ENCODE assay signal across 8 cellular contexts in the genomic region with DNA sequence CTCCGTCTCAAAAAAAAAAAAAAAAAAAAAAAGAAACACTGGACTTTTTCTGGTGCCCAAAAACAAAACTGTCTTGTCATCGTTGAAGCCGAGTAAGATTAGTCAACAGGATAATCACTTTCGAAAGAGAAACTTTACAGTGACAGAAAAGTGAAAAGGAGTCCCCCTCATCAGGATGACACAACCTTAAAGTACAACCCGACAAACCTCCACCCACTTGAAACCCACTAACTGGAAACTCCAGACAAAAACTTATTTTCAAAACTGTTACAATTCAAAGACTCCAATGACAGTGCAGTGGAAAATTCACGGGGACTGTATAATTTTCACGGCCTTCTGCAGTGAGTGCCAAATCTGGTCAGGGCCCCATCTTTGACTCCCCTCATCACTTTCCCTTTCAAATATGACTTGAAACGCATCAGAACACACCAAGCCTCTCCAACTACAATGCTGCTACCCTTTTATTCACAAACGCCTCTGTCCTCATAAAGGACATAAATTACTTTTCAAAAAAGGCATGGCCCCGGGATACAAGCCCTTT. TPM values are rescaled to one million over a fixed set of nuclear protein-coding genes. Genes with fewer than 3 reads are reported as not detected.
A peak's percentile ranks its signal among the peaks of the same experiment; 100 is the strongest.
DNase-seq lines count a peak whose midpoint lies in the region; ATAC-seq and TF ChIP-seq lines count a peak whose summit lies in the region.

No MANE protein-coding gene starts in this region.

- no peaks in the 10 kb centered on the region for H4K20me1 ChIP-seq in SU-DHL-6 (ENCODE audit: low read depth, low read length)

- ATAC-seq in Right ventricle myocardium superior (ENCODE audit: poor library complexity) (peak; percentile 7), HG03135 (IDR thresholded peaks at IDR 0.05; ENCODE audit: unreplicated experiment) (peak; percentile 65)

- H3K36me3 ChIP-seq in SU-DHL-6 (ENCODE audit: low read length) (no peaks in the 10 kb centered on the region), colonic mucosa (no peaks in the 10 kb centered on the region), testis (ENCODE audit: low read depth, missing control alignments) (no peaks in the 10 kb centered on the region)

- H3K9ac ChIP-seq in SU-DHL-6 (ENCODE audit: low read length) (peak overlapping the region; percentile 63), colonic mucosa (ENCODE audit: low read depth in 2 of 2, low read length in 2 of 2) (peak overlapping the region; percentile 0 to 79)

- 5% methylated on average over 10 of the region's 10 CpGs for WGBS in testis, 2 donors

- H3K79me2 ChIP-seq in SU-DHL-6 (ENCODE audit: insufficient read depth, low read length): no peaks in the 10 kb centered on the region

- H3K4me2 ChIP-seq in SU-DHL-6 (ENCODE audit: low read depth, low read length, poor library complexity, severe bottlenecking): peak overlapping the region; percentile 77

- H3K27me3 ChIP-seq in SU-DHL-6 (ENCODE audit: low read length): no peaks in the 10 kb centered on the region
- H3K27me3 ChIP-seq in colonic mucosa: no peaks in the 10 kb centered on the region
- H3K27me3 ChIP-seq in testis: no peaks in the 10 kb centered on the region

- intact Hi-C loops in Right ventricle myocardium superior (cut with DNase I) (loop anchor here (5.0 kb wide), 1 partner anchor 47 kb away; no protein-coding TSS in a partner anchor), cardiac septum (cut with DNase I) (loop anchor here (2.0 kb wide), 1 partner anchor 197 kb away; the partner anchor contains the start of gene ZNF143), colonic mucosa (cut with DNase I) (no loop called here), testis (cut with DNase I; ENCODE audit: low total_unique reads) (no loop called here)

- no peaks in the 10 kb centered on the region for H3K9me2 ChIP-seq in SU-DHL-6 (replicated peaks; ENCODE audit: insufficient read depth, low read length)

- peak overlapping the region; percentile 69 for H3K4me3 ChIP-seq in SU-DHL-6 (ENCODE audit: insufficient read depth, low read length, poor library complexity, severe bottlenecking)
- H3K4me3 ChIP-seq in colonic mucosa: peak overlapping the region; percentile 56
- H3K4me3 ChIP-seq in testis: peak overlapping the region; percentile 88 to 96

- no peak for TF ChIP-seq CTCF in SU-DHL-6 (IDR thresholded peaks at IDR 0.05; ENCODE audit: insufficient read depth, low read length, poor library complexity, severe bottlenecking)
- TF ChIP-seq CTCF in colonic mucosa (IDR thresholded peaks at IDR 0.05): no peak
- TF ChIP-seq CTCF in testis (IDR thresholded peaks at IDR 0.05): no peak

- no peak for DNase-seq in Right ventricle myocardium superior
- no peak for DNase-seq in cardiac septum (ENCODE audit: low spot score)
- no peak for DNase-seq in colonic mucosa
- DNase-seq in myocyte (ENCODE audit: low read depth): peak; percentile 26
- DNase-seq in testis: no peak
- DNase-seq in DMS79 (lab: John Stamatoyannopoulos, UW): no peak

- H2AFZ ChIP-seq in SU-DHL-6 (ENCODE audit: low read depth, low read length, severe bottlenecking): peak overlapping the region; percentile 75

- 0 out of 2 replicates have a peak, but pooled peaks cover 8% of the 10 kb centered on the region for H3F3A ChIP-seq in SU-DHL-6 (ENCODE audit: insufficient read depth)

- no peak overlapping the region for H3K27ac ChIP-seq in SU-DHL-6 (ENCODE audit: low read depth, low read length)
- peak overlapping the region; percentile 81 for H3K27ac ChIP-seq in colonic mucosa
- H3K27ac ChIP-seq in testis: peak overlapping the region; percentile 84 to 97

- H3K4me1 ChIP-seq in colonic mucosa (no peaks in the 10 kb centered on the region), testis (peaks cover 4% of the 10 kb centered on the region)

- no peak for TF ChIP-seq POLR2A in testis (IDR thresholded peaks at IDR 0.05)

- H3K9me3 ChIP-seq in SU-DHL-6 (ENCODE audit: insufficient read depth, low read length) (no peaks in the 10 kb centered on the region), colonic mucosa (no peaks in the 10 kb centered on the region), testis (no peaks in the 10 kb centered on the region)

RNA-seq across cellular contexts. Expression of gene DENND5A, which starts 1.2 kb away (rescaled TPM):
- total RNA-seq in Right ventricle myocardium superior (96.1 TPM), cardiac septum (132 TPM), colonic mucosa (10 to 100 TPM in 1 of 2 donors, 1 to 10 TPM in 1; 7.0 to 24.8 TPM), myocyte (55.3 and 69.5 TPM in 2 replicates), testis (10 to 100 TPM; 73.6 to 88.8 TPM)
- polyA plus RNA-seq in myocyte (2012): 102 TPM
- 51.2 TPM for polyA plus RNA-seq in testis (ENCODE audit: insufficient read depth, low read depth, low replicate concordance)

RNA-seq across cellular contexts. Expression of gene TMEM41B, which starts 50.5 kb away (rescaled TPM):
- total RNA-seq in Right ventricle myocardium superior: 18.5 TPM
- 18.2 TPM for total RNA-seq in cardiac septum
- total RNA-seq in colonic mucosa: 10 to 100 TPM; 41.7 to 64.5 TPM
- 49.3 and 54.0 TPM in 2 replicates for total RNA-seq in myocyte
- polyA plus RNA-seq in myocyte (2012): 16.1 TPM
- 10 to 100 TPM; 37.5 to 42.6 TPM for total RNA-seq in testis
- 24.2 TPM for polyA plus RNA-seq in testis (ENCODE audit: insufficient read depth, low read depth, low replicate concordance)

Comparison
In these comparisons a context has a peak if more than half of its experiments do, and no peak if none do; other contexts are left out.
1. intact Hi-C loops: an anchor here in Right ventricle myocardium superior (5.0 kb wide) and cardiac septum (2.0 kb wide); none called in colonic mucosa and testis.